ENCODE assay signal across 22 cellular contexts in genomic region chr3:76582098-76582497, GRCh38.
"Had no signal": no experiment of that assay in that cellular context is flagged by ENCODE, and none has a peak within 500 bp of the region (broad histone marks: within the 10 kb centered on the region; RNA-seq: fewer than 3 reads in every experiment).

No MANE protein-coding gene starts in this region.

- FAIRE-seq: islet of Langerhans, keratinocyte, kidney had no signal

- H3K27ac ChIP-seq: hepatocyte, left lung, lower lobe of right lung had no signal

- H3K9me3 ChIP-seq: left lung, left ventricle myocardium inferior, lower lobe of right lung, mucosa of descending colon had no signal

- H3K4me3 ChIP-seq: hepatocyte, left lung, left ventricle myocardium inferior, lower lobe of right lung, lung, mucosa of descending colon had no signal

- H3K4me1 ChIP-seq: left lung, lower lobe of right lung had no signal

- H3K36me3 ChIP-seq: left lung, left ventricle myocardium inferior, lower lobe of right lung had no signal

- DNase-seq: hippocampal formation; hypothalamus; immature natural killer cell; islet precursor cell; kidney; kidney glomerular epithelial cell; left cardiac atrium; left colon; left lung; left ventricle myocardium inferior; lower lobe of right lung; mammary epithelial cell; mesenchymal stem cell; midbrain; mucosa of descending colon; naive B cell; naive thymus-derived CD4-positive, alpha-beta T cell had no signal

- H3K27me3 ChIP-seq: hepatocyte, left lung had no signal

- ATAC-seq: left cardiac atrium; left colon; left lobe of liver; left lung; lower lobe of right lung; mucosa of descending colon; naive thymus-derived CD4-positive, alpha-beta T cell had no signal
